In the genomic region with DNA sequence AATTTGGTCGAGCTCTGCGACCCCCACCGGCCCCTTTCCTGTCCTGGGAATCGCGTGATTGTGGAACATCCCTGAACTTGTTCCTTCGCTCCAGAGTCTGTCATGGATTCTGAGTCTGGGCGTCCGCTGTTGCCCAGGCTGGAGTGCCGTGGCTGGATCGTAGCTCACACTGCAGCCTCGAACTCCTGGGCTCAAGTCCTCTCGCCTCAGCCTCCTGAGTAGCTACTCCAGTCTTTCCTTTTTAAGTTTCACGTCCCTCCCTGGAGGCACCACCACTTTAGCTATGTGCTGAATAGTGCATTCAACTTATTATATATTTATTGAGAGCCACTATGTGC, we compare ENCODE assay signal across 8 cellular contexts. TPM values are rescaled to one million over a fixed set of nuclear protein-coding genes. Genes with fewer than 3 reads are reported as not detected.
DNase-seq lines count a peak whose midpoint lies in the region; ATAC-seq and TF ChIP-seq lines count a peak whose summit lies in the region.

No MANE protein-coding gene starts in this region.

- TF ChIP-seq CTCF in CD8-positive, alpha-beta T cell (IDR thresholded peaks at IDR 0.05) = no peak
- TF ChIP-seq CTCF in adrenal gland (IDR thresholded peaks at IDR 0.05) = no peak

- H3K27me3 ChIP-seq in CD8-positive, alpha-beta T cell (ENCODE audit: insufficient read depth, low read length) = no peaks in the 10 kb centered on the region
- no peaks in the 10 kb centered on the region for H3K27me3 ChIP-seq in adrenal gland
- no peaks in the 10 kb centered on the region for H3K27me3 ChIP-seq in stomach smooth muscle (ENCODE audit: control insufficient read depth in 1 of 2, insufficient read depth in 2 of 2, low read length in 2 of 2)

- 1 to 9% (median 2%) methylated on average over 7 to 13 of the region's 13 CpGs for WGBS in adrenal gland, 4 donors

- peaks cover 2% of the 10 kb centered on the region for H3K36me3 Mint-ChIP-seq in CD8-positive, alpha-beta T cell
- no peaks in the 10 kb centered on the region for H3K36me3 Mint-ChIP-seq in immature natural killer cell

- CTCF ChIA-PET in CD8-positive, alpha-beta T cell (lab: Charles Lee) = interaction anchor here (0.8 to 1.7 kb wide), 6 partner anchors 16 to 105 kb away, joined by 3 to 9 read pairs (median 4); partner anchors contain the start of gene ACOT2

- H3K4me3 ChIP-seq in CD8-positive, alpha-beta T cell (ENCODE audit: low read depth, low read length) = peak overlapping the region; percentile 94
- H3K4me3 ChIP-seq in adrenal gland = peak overlapping the region in 3 of 4 donors; percentile 33 to 62 (median 47)
- H3K4me3 ChIP-seq in stomach smooth muscle (ENCODE audit: low read length in 2 of 2) = peak overlapping the region; percentile 78

- H3K9ac ChIP-seq in stomach smooth muscle (ENCODE audit: low read length in 2 of 2) = peak overlapping the region; percentile 58 to 70

- H3K4me3 Mint-ChIP-seq in CD8-positive, alpha-beta T cell = peak overlapping the region; percentile 86
- peak overlapping the region; percentile 82 to 93 (median 90) for H3K4me3 Mint-ChIP-seq in immature natural killer cell

- H3K9me3 Mint-ChIP-seq in CD8-positive, alpha-beta T cell = no peaks in the 10 kb centered on the region
- H3K9me3 Mint-ChIP-seq in immature natural killer cell = no peaks in the 10 kb centered on the region

- no peak for DNase-seq in CD8-positive, alpha-beta T cell
- DNase-seq in adrenal gland (peak in 1 of 7 donors; percentile 31), immature natural killer cell (no peak), NCI-H524 treated with DMSO at 0.1 percent for 48 hours (lab: John Stamatoyannopoulos, UW) (no peak), NCI-H2029 treated with DMSO at 0.1 percent for 48 hours (lab: John Stamatoyannopoulos, UW) (no peak)
- DNase-seq in effector CD4-positive, alpha-beta T cell = no peak

- TF ChIP-seq POLR2A in adrenal gland (IDR thresholded peaks at IDR 0.05) = no peak

- peaks cover 3% of the 10 kb centered on the region for H3K27me3 Mint-ChIP-seq in CD8-positive, alpha-beta T cell (ENCODE audit: low read depth)
- no peaks in the 10 kb centered on the region for H3K27me3 Mint-ChIP-seq in immature natural killer cell (ENCODE audit: low read depth in 3 of 3)

- H3K9me3 ChIP-seq in CD8-positive, alpha-beta T cell (ENCODE audit: low read length) = no peaks in the 10 kb centered on the region
- H3K9me3 ChIP-seq in adrenal gland (replicated peaks in 1 of 3) (no peaks in the 10 kb centered on the region), stomach smooth muscle (ENCODE audit: control insufficient read depth in 2 of 2, low read length in 2 of 2) (no peaks in the 10 kb centered on the region)

- no peaks in the 10 kb centered on the region for H3K36me3 ChIP-seq in CD8-positive, alpha-beta T cell (ENCODE audit: insufficient read depth, low read length)
- H3K36me3 ChIP-seq in adrenal gland (replicated peaks in 1 of 2) (no peaks in the 10 kb centered on the region), stomach smooth muscle (ENCODE audit: control insufficient read depth in 2 of 2, insufficient read depth in 2 of 2, low read length in 2 of 2) (no peaks in the 10 kb centered on the region)

- ATAC-seq in CD8-positive, alpha-beta T cell = no peak
- ATAC-seq in HG03520 (IDR thresholded peaks at IDR 0.05; ENCODE audit: unreplicated experiment) = peak; percentile 9

- H3K4me1 ChIP-seq in CD8-positive, alpha-beta T cell (ENCODE audit: insufficient read depth, low read length) = peaks cover 3% of the 10 kb centered on the region
- H3K4me1 ChIP-seq in adrenal gland (replicated peaks in 1 of 2) (peaks cover 0 to 4% of the 10 kb centered on the region in 2 donors), stomach smooth muscle (ENCODE audit: control insufficient read depth, insufficient read depth, low read length) (peaks cover 4% of the 10 kb centered on the region)

- H3K27ac ChIP-seq in CD8-positive, alpha-beta T cell (ENCODE audit: low read depth, low read length) = peak overlapping the region; percentile 77
- H3K27ac ChIP-seq in adrenal gland (peak overlapping the region in 3 of 5 donors; percentile 74 to 84 (median 81)), stomach smooth muscle (ENCODE audit: low read length) (peak overlapping the region; percentile 66)

- peaks cover 5% of the 10 kb centered on the region for H3K4me1 Mint-ChIP-seq in CD8-positive, alpha-beta T cell (ENCODE audit: low read depth)
- H3K4me1 Mint-ChIP-seq in immature natural killer cell = peaks cover 5 to 10% of the 10 kb centered on the region in 2 donors

- intact Hi-C loops in CD8-positive, alpha-beta T cell (cut with DNase I, micrococcal nuclease) = loop anchor here in 1 of 2 experiments (2.0 to 5.0 kb wide), 2 partner anchors 44 to 404 kb away; partner anchors contain the start of genes ACOT2, BBOF1 and ENTPD5
- intact Hi-C loops in adrenal gland (cut with DNase I) = no loop called here

- POLR2A ChIA-PET in CD8-positive, alpha-beta T cell (lab: Charles Lee) = interaction anchor here (0.7 to 3.0 kb wide), 15 partner anchors 12 to 555 kb away, joined by 3 to 29 read pairs (median 5); partner anchors contain the start of genes ACOT2, ACOT4, DNAL1 and NUMB

- peak overlapping the region; percentile 82 for H3K27ac Mint-ChIP-seq in CD8-positive, alpha-beta T cell
- peak overlapping the region; percentile 59 to 92 (median 80) for H3K27ac Mint-ChIP-seq in immature natural killer cell

RNA-seq across cellular contexts. Expression of gene ACOT6, which starts 0.7 kb away (rescaled TPM):
- total RNA-seq in CD8-positive, alpha-beta T cell = not detected
- total RNA-seq in adrenal gland = not detected
- polyA plus RNA-seq in adrenal gland = under 1 TPM in 1 of 3 donors, not detected in 2; 0.17 TPM
- polyA plus RNA-seq in immature natural killer cell = under 1 TPM in 1 of 3 donors, not detected in 2; 0.19 TPM

RNA-seq across cellular contexts. Expression of gene ACOT4, which starts 21.3 kb away (rescaled TPM):
- total RNA-seq in CD8-positive, alpha-beta T cell = 1 to 10 TPM in 1 of 2 experiments, under 1 TPM in 1; 0.81 to 1.1 TPM
- 1 to 10 TPM; 1.8 to 6.7 (median 2.6) TPM for total RNA-seq in adrenal gland
- polyA plus RNA-seq in adrenal gland (1 to 10 TPM in 2 of 3 donors, under 1 TPM in 1; 0.74 to 1.8 (median 1.3) TPM), immature natural killer cell (10 to 100 TPM in 1 of 3 donors, 1 to 10 TPM in 2; 9.4 to 20.3 (median 9.8) TPM)

RNA-seq across cellular contexts. Expression of gene DNAL1, which starts 31.8 kb away (rescaled TPM):
- 1 to 10 TPM; 2.8 to 3.3 TPM for total RNA-seq in CD8-positive, alpha-beta T cell
- 10 to 100 TPM in 6 of 8 donors, 1 to 10 TPM in 2; 5.1 to 20.2 (median 13.0) TPM for total RNA-seq in adrenal gland
- polyA plus RNA-seq in adrenal gland (10 to 100 TPM in 1 of 3 donors, 1 to 10 TPM in 2; 3.6 to 24.2 (median 6.5) TPM), immature natural killer cell (1 to 10 TPM; 3.5 to 7.7 (median 4.4) TPM)

RNA-seq across cellular contexts. Expression of gene ACOT2, which starts 44.0 kb away (rescaled TPM):
- total RNA-seq in CD8-positive, alpha-beta T cell = 10 to 100 TPM; 16.0 to 16.7 TPM
- total RNA-seq in adrenal gland = 100 to 1,000 TPM in 2 of 8 donors, 10 to 100 TPM in 6; 48.5 to 310 (median 86.4) TPM
- polyA plus RNA-seq in adrenal gland = 10 to 100 TPM; 26.0 to 64.5 (median 45.5) TPM
- 10 to 100 TPM; 31.1 to 59.1 (median 39.4) TPM for polyA plus RNA-seq in immature natural killer cell

RNA-seq across cellular contexts. Expression of gene HEATR4, which starts 54.3 kb away (rescaled TPM):
- total RNA-seq in CD8-positive, alpha-beta T cell = not detected
- under 1 TPM in 6 of 8 donors, not detected in 2; under 0.01 to 0.80 (median 0.33) TPM for total RNA-seq in adrenal gland
- polyA plus RNA-seq in adrenal gland (1 to 10 TPM in 1 of 3 donors, under 1 TPM in 2; 0.09 to 3.3 (median 0.81) TPM), immature natural killer cell (under 1 TPM in 1 of 3 donors, not detected in 2; 0.37 TPM)
